ENCODE assay signal across 9 cellular contexts in genomic region chr4:90357117-90357710, GRCh38.
A peak's percentile ranks its signal among the peaks of the same experiment; 100 is the strongest.
DNase-seq lines count a peak whose midpoint lies in the region; ATAC-seq and TF ChIP-seq lines count a peak whose summit lies in the region.
"Had no signal": no experiment of that assay in that cellular context is flagged by ENCODE, and none has a peak within 500 bp of the region (broad histone marks: within the 10 kb centered on the region; RNA-seq: fewer than 3 reads in every experiment).

No MANE protein-coding gene starts in this region.

- intact Hi-C loops in CD8-positive, alpha-beta T cell (cut with DNase I, micrococcal nuclease) = no loop called here

- no peak overlapping the region for H2BK12ac ChIP-seq in mesenchymal stem cell (ENCODE audit: low read length in 2 of 2)

- no peak overlapping the region for H3K4me2 ChIP-seq in mesenchymal stem cell (ENCODE audit: low read length, poor library complexity, severe bottlenecking)

- no peaks in the 10 kb centered on the region for H3K36me3 ChIP-seq in mesenchymal stem cell (ENCODE audit: control insufficient read depth in 1 of 2, insufficient read depth in 2 of 2, low read depth in 1 of 2, low read length in 2 of 2)
- H3K36me3 ChIP-seq in CD8-positive, alpha-beta T cell (ENCODE audit: insufficient read depth, low read length) = no peaks in the 10 kb centered on the region

- H3K9me3 Mint-ChIP-seq in CD8-positive, alpha-beta T cell = no peaks in the 10 kb centered on the region
- H3K9me3 Mint-ChIP-seq: memory B cell had no signal

- no peak overlapping the region for H2BK15ac ChIP-seq in mesenchymal stem cell (ENCODE audit: low read depth, poor library complexity, severe bottlenecking)

- no peak overlapping the region for H3K27ac Mint-ChIP-seq in CD8-positive, alpha-beta T cell
- H3K27ac Mint-ChIP-seq: memory B cell had no signal

- no peak overlapping the region for H4K8ac ChIP-seq in mesenchymal stem cell (ENCODE audit: low read length)

- no peaks in the 10 kb centered on the region for H3K27me3 ChIP-seq in mesenchymal stem cell (ENCODE audit: control insufficient read depth in 1 of 2, insufficient read depth in 1 of 2, low read length in 2 of 2)
- H3K27me3 ChIP-seq in CD8-positive, alpha-beta T cell (ENCODE audit: insufficient read depth, low read length) = no peaks in the 10 kb centered on the region

- H3K18ac ChIP-seq in mesenchymal stem cell (ENCODE audit: low read depth in 1 of 2, low read length in 2 of 2) = no peak overlapping the region

- no peak overlapping the region for H2AFZ ChIP-seq in mesenchymal stem cell (ENCODE audit: low read depth, low read length)

- H3K4me3 ChIP-seq in mesenchymal stem cell (ENCODE audit: insufficient read depth in 1 of 2, low read depth in 1 of 2, low read length in 2 of 2) = no peak overlapping the region
- H3K4me3 ChIP-seq in CD8-positive, alpha-beta T cell (ENCODE audit: low read depth, low read length) = no peak overlapping the region

- H3K9me3 ChIP-seq in mesenchymal stem cell (ENCODE audit: control insufficient read depth, low read length) = no peaks in the 10 kb centered on the region
- H3K9me3 ChIP-seq in CD8-positive, alpha-beta T cell (ENCODE audit: low read length) = no peaks in the 10 kb centered on the region

- peak; percentile 75 for TF ChIP-seq CTCF in C4-2B (conservative IDR thresholded peaks at IDR 0.05)
- no peak for TF ChIP-seq CTCF in CD8-positive, alpha-beta T cell (IDR thresholded peaks at IDR 0.05)

- peak overlapping the region; percentile 77 for H3K9ac ChIP-seq in mesenchymal stem cell (ENCODE audit: low read length)

- peak; percentile 59 for ATAC-seq in GM21717 (IDR thresholded peaks at IDR 0.05; ENCODE audit: unreplicated experiment)
- no peak for ATAC-seq in CD8-positive, alpha-beta T cell

- no peak overlapping the region for H4K91ac ChIP-seq in mesenchymal stem cell (ENCODE audit: low read length)

- CTCF ChIA-PET in CD8-positive, alpha-beta T cell (lab: Charles Lee) = no interaction called here

- no peak overlapping the region for H3K27ac ChIP-seq in C4-2B
- no peak overlapping the region for H3K27ac ChIP-seq in mesenchymal stem cell (ENCODE audit: low read length, poor library complexity, severe bottlenecking)
- H3K27ac ChIP-seq in CD8-positive, alpha-beta T cell (ENCODE audit: low read depth, low read length) = no peak overlapping the region

- DNase-seq in NCI-H226 = peak; percentile 14
- DNase-seq in brain pericyte (ENCODE audit: low read depth, low spot score) = peak; percentile 17
- peak; percentile 64 for DNase-seq in mesenchymal stem cell
- no peak for DNase-seq in stimulated activated CD4-positive, alpha-beta T cell treated with anti-CD3 and anti-CD28 coated beads, Interleukin-1b, Interleukin-23, amount 100 ng/mL, for 48 hours
- DNase-seq in CD8-positive, alpha-beta T cell = no peak
- DNase-seq in activated CD8-positive, alpha-beta memory T cell treated with anti-CD3 and anti-CD28 coated beads for 24 hours = no peak

- no peak overlapping the region for H2BK5ac ChIP-seq in mesenchymal stem cell (ENCODE audit: low read depth, low read length, poor library complexity, severe bottlenecking)

- POLR2A ChIA-PET in CD8-positive, alpha-beta T cell (lab: Charles Lee) = no interaction called here

- no peaks in the 10 kb centered on the region for H3K4me1 ChIP-seq in mesenchymal stem cell (ENCODE audit: control insufficient read depth, insufficient read depth, low read depth, low read length)
- H3K4me1 ChIP-seq in CD8-positive, alpha-beta T cell (ENCODE audit: insufficient read depth, low read length) = no peaks in the 10 kb centered on the region

- no peaks in the 10 kb centered on the region for H3K36me3 Mint-ChIP-seq in CD8-positive, alpha-beta T cell
- H3K36me3 Mint-ChIP-seq: memory B cell had no signal

- H3K4me3 Mint-ChIP-seq in CD8-positive, alpha-beta T cell = no peak overlapping the region
- H3K4me3 Mint-ChIP-seq: memory B cell had no signal

- H3K4ac ChIP-seq in mesenchymal stem cell (ENCODE audit: low read depth in 1 of 2, low read length in 2 of 2) = no peak overlapping the region

- 11% methylated on average over 3 of the region's 3 CpGs for WGBS in mesenchymal stem cell

- H2AK5ac ChIP-seq in mesenchymal stem cell (ENCODE audit: low read length, severe bottlenecking) = no peak overlapping the region

- no peaks in the 10 kb centered on the region for H3K79me1 ChIP-seq in mesenchymal stem cell (replicated peaks; ENCODE audit: low read length, poor library complexity, severe bottlenecking)

- H3K27me3 Mint-ChIP-seq in CD8-positive, alpha-beta T cell (ENCODE audit: low read depth) = no peaks in the 10 kb centered on the region
- H3K27me3 Mint-ChIP-seq: memory B cell had no signal

- no peak overlapping the region for H3K23ac ChIP-seq in mesenchymal stem cell (ENCODE audit: low read length in 2 of 2)

- no peak overlapping the region for H3K14ac ChIP-seq in mesenchymal stem cell (ENCODE audit: low read length in 2 of 2)

- H2BK120ac ChIP-seq in mesenchymal stem cell (ENCODE audit: low read depth, low read length) = no peak overlapping the region

- no peaks in the 10 kb centered on the region for H3K4me1 Mint-ChIP-seq in CD8-positive, alpha-beta T cell (ENCODE audit: low read depth)
- H3K4me1 Mint-ChIP-seq: memory B cell had no signal

Comparison
In these comparisons a context has a peak if more than half of its experiments do, and no peak if none do; other contexts are left out.
1. DNase-seq: peak in NCI-H226 (single experiment), brain pericyte (single experiment) and mesenchymal stem cell (single experiment); none in stimulated activated CD4-positive, alpha-beta T cell treated with anti-CD3 and anti-CD28 coated beads, Interleukin-1b, Interleukin-23, amount 100 ng/mL, for 48 hours (single experiment), CD8-positive, alpha-beta T cell (0 of 7) and activated CD8-positive, alpha-beta memory T cell treated with anti-CD3 and anti-CD28 coated beads for 24 hours (single experiment).